Comparison of ENCODE assay signal across 15 cellular contexts in genomic region chr9:4902135-4902475, GRCh38.
DNase-seq lines count a peak whose midpoint lies in the region; ATAC-seq and TF ChIP-seq lines count a peak whose summit lies in the region.
"Had no signal": no experiment of that assay in that cellular context is flagged by ENCODE, and none has a peak within 500 bp of the region (broad histone marks: within the 10 kb centered on the region; RNA-seq: fewer than 3 reads in every experiment).

No MANE protein-coding gene starts in this region.

- peaks cover 3 to 14% (median 8%) of the 10 kb centered on the region in 3 experiments for H3K36me3 Mint-ChIP-seq in H9 (ENCODE audit: insufficient read depth in 1 of 3, low read depth in 3 of 3)
- peaks cover 3% of the 10 kb centered on the region for H3K36me3 Mint-ChIP-seq in T-helper 17 cell (ENCODE audit: low read depth)

- H3K9me3 ChIP-seq in H9 (ENCODE audit: control insufficient read depth, low read depth, low read length): no peaks in the 10 kb centered on the region
- H3K9me3 ChIP-seq in T-helper 17 cell (ENCODE audit: control insufficient read depth, low read length, poor library complexity, severe bottlenecking): no peaks in the 10 kb centered on the region
- no peaks in the 10 kb centered on the region for H3K9me3 ChIP-seq in hepatocyte (ENCODE audit: low read depth)
- H3K9me3 ChIP-seq in psoas muscle: no peaks in the 10 kb centered on the region
- H3K9me3 ChIP-seq: BE2C, thyroid gland had no signal

- no CpG with 5 or more reads among the region's 8 CpGs for WGBS in H9 (ENCODE audit: extremely low coverage, insufficient read length, low lambda C conversion rate)
- 87% methylated on average over 8 of the region's 8 CpGs for WGBS in hepatocyte (ENCODE audit: low lambda C conversion rate, missing lambda C conversion rate)
- 82 to 89% (median 86%) methylated on average over 8 of the region's 8 CpGs for WGBS in psoas muscle, 3 donors

- peaks cover 7 to 10% of the 10 kb centered on the region in 2 experiments; a peak in 4 of 5 replicates for H3K9me3 Mint-ChIP-seq in H9

- intact Hi-C loops in psoas muscle (cut with DNase I): no loop called here

- no peak overlapping the region for H2BK5ac ChIP-seq in H9 (ENCODE audit: insufficient read length, low read length)

- in situ Hi-C loops in GM13976 (cut with MboI; ENCODE audit: low sequenced_read_pairs, unreplicated experiment): no loop called here

- H3K23ac ChIP-seq in H9 (ENCODE audit: insufficient read length, low read depth, low read length): no peak overlapping the region

- H2BK12ac ChIP-seq in H9 (ENCODE audit: insufficient read length, low read depth, low read length): no peak overlapping the region

- H4K20me1 ChIP-seq in H9 (ENCODE audit: control insufficient read depth, insufficient read depth, insufficient read length) (no peaks in the 10 kb centered on the region), hepatocyte (ENCODE audit: insufficient read depth, poor library complexity, severe bottlenecking) (no peaks in the 10 kb centered on the region)

- no peak overlapping the region for H2AK5ac ChIP-seq in H9 (ENCODE audit: insufficient read length, low read length)

- no peak overlapping the region for H2BK20ac ChIP-seq in H9 (ENCODE audit: low read depth, low read length, poor library complexity, severe bottlenecking)

- no peaks in the 10 kb centered on the region; the same call in 1 of the 2 replicates for H3K27me3 Mint-ChIP-seq in H9 (ENCODE audit: low read depth)
- no peaks in the 10 kb centered on the region for H3K27me3 Mint-ChIP-seq in T-helper 17 cell
- H3K27me3 Mint-ChIP-seq: activated CD8-positive, alpha-beta memory T cell treated with anti-CD3 and anti-CD28 coated beads, Interleukin-2, amount 10 ng/mL, durations not matched to agents 7 days and 5 days; naive thymus-derived CD4-positive, alpha-beta T cell had no signal

- H3K4me3 Mint-ChIP-seq in H9: no peak overlapping the region
- H3K4me3 Mint-ChIP-seq in T-helper 17 cell: no peak overlapping the region
- H3K4me3 Mint-ChIP-seq: activated CD8-positive, alpha-beta memory T cell treated with anti-CD3 and anti-CD28 coated beads, Interleukin-2, amount 10 ng/mL, durations not matched to agents 7 days and 5 days had no signal

- no peak overlapping the region for H3K9ac ChIP-seq in H9 (ENCODE audit: extremely low read depth, insufficient read length, low read length)

- DNase-seq in H9 (peak; percentile 36), T-helper 17 cell (no peak), hepatocyte (ENCODE audit: low spot score) (no peak), psoas muscle (no peak), GM13976 (ENCODE audit: low spot score) (no peak), NOMO-1 (lab: John Stamatoyannopoulos, UW; ENCODE audit: unreplicated experiment in 2 of 2) (no peak)
- DNase-seq: BE2C, left ventricle myocardium inferior, NCI-H1092 had no signal

- no peaks in the 10 kb centered on the region for H3K9me2 ChIP-seq in hepatocyte (replicated peaks; ENCODE audit: insufficient read depth)

- no peaks in the 10 kb centered on the region for H3K79me1 ChIP-seq in H9 (ENCODE audit: insufficient read depth, low read depth, low read length, poor library complexity, severe bottlenecking)

- ATAC-seq in T-helper 17 cell (no peak), psoas muscle (peak in 2 of 4 donors; percentile 21 to 41), GM19023 (IDR thresholded peaks at IDR 0.05; ENCODE audit: unreplicated experiment) (no peak), HG03039 (IDR thresholded peaks at IDR 0.05; ENCODE audit: unreplicated experiment) (no peak)
- ATAC-seq: activated CD8-positive, alpha-beta memory T cell treated with anti-CD3 and anti-CD28 coated beads, Interleukin-2, amount 10 ng/mL, durations not matched to agents 7 days and 5 days had no signal

- H3K27me3 ChIP-seq in H9 (ENCODE audit: insufficient read depth, low read length) (no peaks in the 10 kb centered on the region), hepatocyte (no peaks in the 10 kb centered on the region), psoas muscle (ENCODE audit: insufficient read depth in 3 of 3, low read length in 2 of 3) (no peaks in the 10 kb centered on the region)
- H3K27me3 ChIP-seq: BE2C, thyroid gland had no signal

- TF ChIP-seq CTCF in H9 (conservative IDR thresholded peaks at IDR 0.05) (no peak), hepatocyte (IDR thresholded peaks at IDR 0.05; ENCODE audit: poor library complexity) (no peak), psoas muscle (IDR thresholded peaks at IDR 0.05) (no peak), GM13976 (IDR thresholded peaks at IDR 0.05; ENCODE audit: borderline replicate concordance, control extremely low read depth, extremely low read depth, insufficient read depth, missing control alignments) (no peak)

- H3K4me2 ChIP-seq in H9 (ENCODE audit: insufficient read depth, insufficient read length, low read length) (no peak overlapping the region), hepatocyte (peak overlapping the region; percentile 70)

- no peak overlapping the region for H4K91ac ChIP-seq in H9 (ENCODE audit: insufficient read length, low read depth, low read length)

- H3K4me1 ChIP-seq in H9 (ENCODE audit: insufficient read depth, low read length): no peaks in the 10 kb centered on the region
- H3K4me1 ChIP-seq in hepatocyte (ENCODE audit: insufficient read depth): peaks cover 6% of the 10 kb centered on the region
- peaks cover 8% of the 10 kb centered on the region for H3K4me1 ChIP-seq in psoas muscle
- H3K4me1 ChIP-seq: BE2C, left ventricle myocardium inferior had no signal

- no peak overlapping the region for H3K14ac ChIP-seq in H9 (ENCODE audit: insufficient read depth, low read length)

- H3K27ac ChIP-seq in H9 (ENCODE audit: insufficient read length, low read depth, low read length) (no peak overlapping the region), hepatocyte (no peak overlapping the region), psoas muscle (peak overlapping the region; percentile 30)
- H3K27ac ChIP-seq: left ventricle myocardium inferior, SK-N-MC, thyroid gland had no signal

- H3K27ac Mint-ChIP-seq in H9 (peak overlapping the region in 2 of 3 experiments; percentile 76 to 91; a peak in 2 of 7 replicates), T-helper 17 cell (peak overlapping the region; percentile 4)

- H3K4me3 ChIP-seq in hepatocyte: no peak overlapping the region
- peak overlapping the region; percentile 22 for H3K4me3 ChIP-seq in psoas muscle
- H3K4me3 ChIP-seq: SK-N-MC, thyroid gland had no signal

- H3K56ac ChIP-seq in H9 (ENCODE audit: insufficient read length, low read depth, low read length): no peak overlapping the region

- peak overlapping the region; percentile 62 for H3K18ac ChIP-seq in H9 (ENCODE audit: insufficient read length, low read depth, low read length)

- H3K4me1 Mint-ChIP-seq in H9: peaks cover 12 to 14% of the 10 kb centered on the region in 2 experiments
- H3K4me1 Mint-ChIP-seq in T-helper 17 cell: no peaks in the 10 kb centered on the region

- H3T11ph ChIP-seq in H9 (ENCODE audit: low read length): no peak overlapping the region

- no peak overlapping the region for H4K8ac ChIP-seq in H9 (replicated peaks; ENCODE audit: insufficient read length, low read depth, low read length)

- H3K23me2 ChIP-seq in H9 (ENCODE audit: insufficient read length, low read depth, low read length, poor library complexity, severe bottlenecking): no peaks in the 10 kb centered on the region

- no peak overlapping the region for H2AFZ ChIP-seq in H9 (ENCODE audit: low read length)
- H2AFZ ChIP-seq in hepatocyte: no peak overlapping the region

- H3K79me2 ChIP-seq in H9 (ENCODE audit: insufficient read depth, low read length) (no peaks in the 10 kb centered on the region), hepatocyte (no peaks in the 10 kb centered on the region)

- H2BK120ac ChIP-seq in H9 (ENCODE audit: low read depth, low read length, poor library complexity, severe bottlenecking): no peak overlapping the region

- H4K5ac ChIP-seq in H9 (ENCODE audit: insufficient read length, low read depth, low read length): no peak overlapping the region

- H3K4ac ChIP-seq in H9 (ENCODE audit: low read depth, low read length): no peak overlapping the region

- H3K36me3 ChIP-seq in hepatocyte (replicated peaks; ENCODE audit: insufficient read depth, low read depth) (no peaks in the 10 kb centered on the region), psoas muscle (ENCODE audit: insufficient read depth in 1 of 2, low read depth in 1 of 2) (no peaks in the 10 kb centered on the region)
- H3K36me3 ChIP-seq: BE2C, thyroid gland had no signal

- H2BK15ac ChIP-seq in H9 (ENCODE audit: low read depth, low read length): no peak overlapping the region
